ENCODE assay signal across 1 cellular context in the genomic region with DNA sequence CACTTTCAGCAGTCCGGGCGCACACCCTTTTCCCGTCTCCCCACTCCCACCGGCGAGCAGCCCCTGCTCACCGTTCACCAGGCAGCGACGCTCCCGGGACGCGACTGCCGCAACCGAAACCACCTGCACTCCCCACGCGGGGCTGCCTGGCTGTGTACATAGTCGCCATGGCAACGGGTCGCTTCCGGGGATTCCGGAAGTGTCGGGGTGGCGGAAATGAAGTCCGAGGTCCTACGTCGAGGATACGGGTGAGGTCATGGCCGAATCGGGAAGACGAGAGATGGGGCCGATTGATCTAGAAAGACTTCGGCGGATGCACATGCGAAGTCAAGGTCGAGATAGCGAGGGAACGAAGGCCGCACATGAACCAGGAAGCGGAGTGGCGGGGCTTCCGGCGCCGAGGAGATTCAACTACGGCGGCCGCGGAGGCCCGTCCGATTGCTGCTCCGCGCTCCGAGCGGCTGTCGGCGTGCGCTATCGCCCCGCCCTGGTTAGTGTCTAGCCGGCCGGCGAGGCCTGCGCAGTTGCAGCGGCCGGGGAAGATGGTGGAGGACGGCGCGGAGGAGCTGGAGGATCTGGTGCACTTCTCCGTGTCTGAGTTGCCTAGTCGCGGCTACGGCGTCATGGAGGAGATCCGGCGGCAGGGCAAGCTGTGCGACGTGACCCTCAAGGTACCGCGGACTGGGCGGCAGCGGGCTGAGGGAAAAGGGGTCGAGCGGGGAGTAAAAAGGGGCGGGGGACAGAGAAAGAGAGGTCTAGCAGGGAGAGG.
TF ChIP-seq lines count a peak whose summit lies in the region.

A gene with protein sequence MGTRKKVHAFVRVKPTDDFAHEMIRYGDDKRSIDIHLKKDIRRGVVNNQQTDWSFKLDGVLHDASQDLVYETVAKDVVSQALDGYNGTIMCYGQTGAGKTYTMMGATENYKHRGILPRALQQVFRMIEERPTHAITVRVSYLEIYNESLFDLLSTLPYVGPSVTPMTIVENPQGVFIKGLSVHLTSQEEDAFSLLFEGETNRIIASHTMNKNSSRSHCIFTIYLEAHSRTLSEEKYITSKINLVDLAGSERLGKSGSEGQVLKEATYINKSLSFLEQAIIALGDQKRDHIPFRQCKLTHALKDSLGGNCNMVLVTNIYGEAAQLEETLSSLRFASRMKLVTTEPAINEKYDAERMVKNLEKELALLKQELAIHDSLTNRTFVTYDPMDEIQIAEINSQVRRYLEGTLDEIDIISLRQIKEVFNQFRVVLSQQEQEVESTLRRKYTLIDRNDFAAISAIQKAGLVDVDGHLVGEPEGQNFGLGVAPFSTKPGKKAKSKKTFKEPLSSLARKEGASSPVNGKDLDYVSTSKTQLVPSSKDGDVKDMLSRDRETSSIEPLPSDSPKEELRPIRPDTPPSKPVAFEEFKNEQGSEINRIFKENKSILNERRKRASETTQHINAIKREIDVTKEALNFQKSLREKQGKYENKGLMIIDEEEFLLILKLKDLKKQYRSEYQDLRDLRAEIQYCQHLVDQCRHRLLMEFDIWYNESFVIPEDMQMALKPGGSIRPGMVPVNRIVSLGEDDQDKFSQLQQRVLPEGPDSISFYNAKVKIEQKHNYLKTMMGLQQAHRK (minus strand): TSS at position 376 of the 769 bp plus-strand sequence. CDS start 5,425 bp downstream, outside the sequence.
A gene (plus strand): TSS at position 521 of the 769 bp plus-strand sequence. CDS start 22 bp downstream, at position 543.

TF ChIP-seq in HepG2, 621 proteins besides CTCF, POLR2A, EP300 and RAD21 (continued from another document and continues in another):
- TF ChIP-seq, protein P1, sequence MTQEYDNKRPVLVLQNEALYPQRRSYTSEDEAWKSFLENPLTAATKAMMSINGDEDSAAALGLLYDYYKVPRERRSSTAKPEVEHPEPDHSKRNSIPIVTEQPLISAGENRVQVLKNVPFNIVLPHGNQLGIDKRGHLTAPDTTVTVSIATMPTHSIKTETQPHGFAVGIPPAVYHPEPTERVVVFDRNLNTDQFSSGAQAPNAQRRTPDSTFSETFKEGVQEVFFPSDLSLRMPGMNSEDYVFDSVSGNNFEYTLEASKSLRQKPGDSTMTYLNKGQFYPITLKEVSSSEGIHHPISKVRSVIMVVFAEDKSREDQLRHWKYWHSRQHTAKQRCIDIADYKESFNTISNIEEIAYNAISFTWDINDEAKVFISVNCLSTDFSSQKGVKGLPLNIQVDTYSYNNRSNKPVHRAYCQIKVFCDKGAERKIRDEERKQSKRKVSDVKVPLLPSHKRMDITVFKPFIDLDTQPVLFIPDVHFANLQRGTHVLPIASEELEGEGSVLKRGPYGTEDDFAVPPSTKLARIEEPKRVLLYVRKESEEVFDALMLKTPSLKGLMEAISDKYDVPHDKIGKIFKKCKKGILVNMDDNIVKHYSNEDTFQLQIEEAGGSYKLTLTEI (CRISPR knock-in tag; conservative IDR thresholded peaks at IDR 0.05): no peak
- no peak for TF ChIP-seq ZNF713 (CRISPR knock-in tag; IDR thresholded peaks at IDR 0.05)
- TF ChIP-seq, protein P2, sequence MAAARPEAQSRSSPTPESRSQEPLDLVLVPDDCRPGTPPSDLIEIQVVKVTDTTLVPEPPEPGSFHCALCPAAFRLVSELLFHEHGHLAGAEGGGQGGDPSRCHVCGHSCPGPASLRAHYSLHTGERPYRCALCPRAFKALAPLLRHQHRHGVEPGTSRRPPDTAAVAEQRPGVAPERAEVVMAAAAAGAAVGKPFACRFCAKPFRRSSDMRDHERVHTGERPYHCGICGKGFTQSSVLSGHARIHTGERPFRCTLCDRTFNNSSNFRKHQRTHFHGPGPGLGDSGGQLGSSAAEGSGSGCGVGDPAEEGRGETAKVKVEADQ (CRISPR knock-in tag; IDR thresholded peaks at IDR 0.05; ENCODE audit: borderline replicate concordance): peak; percentile 92; the same call in 1 of the 2 replicates
- 0 out of 2 replicates have a peak, but pooled peaks have one; percentile 37 for TF ChIP-seq ZNF557 (CRISPR knock-in tag; IDR thresholded peaks at IDR 0.05)
- TF ChIP-seq, protein P3, sequence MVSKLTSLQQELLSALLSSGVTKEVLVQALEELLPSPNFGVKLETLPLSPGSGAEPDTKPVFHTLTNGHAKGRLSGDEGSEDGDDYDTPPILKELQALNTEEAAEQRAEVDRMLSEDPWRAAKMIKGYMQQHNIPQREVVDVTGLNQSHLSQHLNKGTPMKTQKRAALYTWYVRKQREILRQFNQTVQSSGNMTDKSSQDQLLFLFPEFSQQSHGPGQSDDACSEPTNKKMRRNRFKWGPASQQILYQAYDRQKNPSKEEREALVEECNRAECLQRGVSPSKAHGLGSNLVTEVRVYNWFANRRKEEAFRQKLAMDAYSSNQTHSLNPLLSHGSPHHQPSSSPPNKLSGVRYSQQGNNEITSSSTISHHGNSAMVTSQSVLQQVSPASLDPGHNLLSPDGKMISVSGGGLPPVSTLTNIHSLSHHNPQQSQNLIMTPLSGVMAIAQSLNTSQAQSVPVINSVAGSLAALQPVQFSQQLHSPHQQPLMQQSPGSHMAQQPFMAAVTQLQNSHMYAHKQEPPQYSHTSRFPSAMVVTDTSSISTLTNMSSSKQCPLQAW (CRISPR knock-in tag; IDR thresholded peaks at IDR 0.05): peak; percentile 96
- TF ChIP-seq HOXA5 (CRISPR knock-in tag; IDR thresholded peaks at IDR 0.05): no peak
- TF ChIP-seq HMG20A (CRISPR knock-in tag; IDR thresholded peaks at IDR 0.05; ENCODE audit: borderline replicate concordance): peak; percentile 28; the same call in 1 of the 2 replicates
- peak; percentile 72 for TF ChIP-seq ZNF605 (CRISPR knock-in tag; IDR thresholded peaks at IDR 0.05)
- TF ChIP-seq ZNF350 (CRISPR knock-in tag; IDR thresholded peaks at IDR 0.05; ENCODE audit: borderline replicate concordance, low read depth): peak; percentile 93
- TF ChIP-seq NR2F2 (IDR thresholded peaks at IDR 0.05; ENCODE audit: borderline replicate concordance, low read depth): peak; percentile 65; the same call in 1 of the 2 replicates
- TF ChIP-seq PAWR (CRISPR knock-in tag; IDR thresholded peaks at IDR 0.05; ENCODE audit: borderline replicate concordance): 0 out of 2 replicates have a peak, but pooled peaks have one; percentile 73
- TF ChIP-seq, protein P4, sequence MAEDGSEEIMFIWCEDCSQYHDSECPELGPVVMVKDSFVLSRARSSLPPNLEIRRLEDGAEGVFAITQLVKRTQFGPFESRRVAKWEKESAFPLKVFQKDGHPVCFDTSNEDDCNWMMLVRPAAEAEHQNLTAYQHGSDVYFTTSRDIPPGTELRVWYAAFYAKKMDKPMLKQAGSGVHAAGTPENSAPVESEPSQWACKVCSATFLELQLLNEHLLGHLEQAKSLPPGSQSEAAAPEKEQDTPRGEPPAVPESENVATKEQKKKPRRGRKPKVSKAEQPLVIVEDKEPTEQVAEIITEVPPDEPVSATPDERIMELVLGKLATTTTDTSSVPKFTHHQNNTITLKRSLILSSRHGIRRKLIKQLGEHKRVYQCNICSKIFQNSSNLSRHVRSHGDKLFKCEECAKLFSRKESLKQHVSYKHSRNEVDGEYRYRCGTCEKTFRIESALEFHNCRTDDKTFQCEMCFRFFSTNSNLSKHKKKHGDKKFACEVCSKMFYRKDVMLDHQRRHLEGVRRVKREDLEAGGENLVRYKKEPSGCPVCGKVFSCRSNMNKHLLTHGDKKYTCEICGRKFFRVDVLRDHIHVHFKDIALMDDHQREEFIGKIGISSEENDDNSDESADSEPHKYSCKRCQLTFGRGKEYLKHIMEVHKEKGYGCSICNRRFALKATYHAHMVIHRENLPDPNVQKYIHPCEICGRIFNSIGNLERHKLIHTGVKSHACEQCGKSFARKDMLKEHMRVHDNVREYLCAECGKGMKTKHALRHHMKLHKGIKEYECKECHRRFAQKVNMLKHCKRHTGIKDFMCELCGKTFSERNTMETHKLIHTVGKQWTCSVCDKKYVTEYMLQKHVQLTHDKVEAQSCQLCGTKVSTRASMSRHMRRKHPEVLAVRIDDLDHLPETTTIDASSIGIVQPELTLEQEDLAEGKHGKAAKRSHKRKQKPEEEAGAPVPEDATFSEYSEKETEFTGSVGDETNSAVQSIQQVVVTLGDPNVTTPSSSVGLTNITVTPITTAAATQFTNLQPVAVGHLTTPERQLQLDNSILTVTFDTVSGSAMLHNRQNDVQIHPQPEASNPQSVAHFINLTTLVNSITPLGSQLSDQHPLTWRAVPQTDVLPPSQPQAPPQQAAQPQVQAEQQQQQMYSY (CRISPR knock-in tag; IDR thresholded peaks at IDR 0.05): peak; percentile 26; the same call in 1 of the 2 replicates
- TF ChIP-seq ZNF737 (CRISPR knock-in tag; IDR thresholded peaks at IDR 0.05; ENCODE audit: borderline replicate concordance): 0 out of 2 replicates have a peak, but pooled peaks have one; percentile 62
- TF ChIP-seq ZNF205 (CRISPR knock-in tag; IDR thresholded peaks at IDR 0.05): peak; percentile 90
- TF ChIP-seq AKAP8 (CRISPR knock-in tag; IDR thresholded peaks at IDR 0.05): no peak
- TF ChIP-seq XRCC5 (optimal IDR thresholded peaks at IDR 0.05; ENCODE audit: low read length): peak; percentile 88
- TF ChIP-seq, protein P5, sequence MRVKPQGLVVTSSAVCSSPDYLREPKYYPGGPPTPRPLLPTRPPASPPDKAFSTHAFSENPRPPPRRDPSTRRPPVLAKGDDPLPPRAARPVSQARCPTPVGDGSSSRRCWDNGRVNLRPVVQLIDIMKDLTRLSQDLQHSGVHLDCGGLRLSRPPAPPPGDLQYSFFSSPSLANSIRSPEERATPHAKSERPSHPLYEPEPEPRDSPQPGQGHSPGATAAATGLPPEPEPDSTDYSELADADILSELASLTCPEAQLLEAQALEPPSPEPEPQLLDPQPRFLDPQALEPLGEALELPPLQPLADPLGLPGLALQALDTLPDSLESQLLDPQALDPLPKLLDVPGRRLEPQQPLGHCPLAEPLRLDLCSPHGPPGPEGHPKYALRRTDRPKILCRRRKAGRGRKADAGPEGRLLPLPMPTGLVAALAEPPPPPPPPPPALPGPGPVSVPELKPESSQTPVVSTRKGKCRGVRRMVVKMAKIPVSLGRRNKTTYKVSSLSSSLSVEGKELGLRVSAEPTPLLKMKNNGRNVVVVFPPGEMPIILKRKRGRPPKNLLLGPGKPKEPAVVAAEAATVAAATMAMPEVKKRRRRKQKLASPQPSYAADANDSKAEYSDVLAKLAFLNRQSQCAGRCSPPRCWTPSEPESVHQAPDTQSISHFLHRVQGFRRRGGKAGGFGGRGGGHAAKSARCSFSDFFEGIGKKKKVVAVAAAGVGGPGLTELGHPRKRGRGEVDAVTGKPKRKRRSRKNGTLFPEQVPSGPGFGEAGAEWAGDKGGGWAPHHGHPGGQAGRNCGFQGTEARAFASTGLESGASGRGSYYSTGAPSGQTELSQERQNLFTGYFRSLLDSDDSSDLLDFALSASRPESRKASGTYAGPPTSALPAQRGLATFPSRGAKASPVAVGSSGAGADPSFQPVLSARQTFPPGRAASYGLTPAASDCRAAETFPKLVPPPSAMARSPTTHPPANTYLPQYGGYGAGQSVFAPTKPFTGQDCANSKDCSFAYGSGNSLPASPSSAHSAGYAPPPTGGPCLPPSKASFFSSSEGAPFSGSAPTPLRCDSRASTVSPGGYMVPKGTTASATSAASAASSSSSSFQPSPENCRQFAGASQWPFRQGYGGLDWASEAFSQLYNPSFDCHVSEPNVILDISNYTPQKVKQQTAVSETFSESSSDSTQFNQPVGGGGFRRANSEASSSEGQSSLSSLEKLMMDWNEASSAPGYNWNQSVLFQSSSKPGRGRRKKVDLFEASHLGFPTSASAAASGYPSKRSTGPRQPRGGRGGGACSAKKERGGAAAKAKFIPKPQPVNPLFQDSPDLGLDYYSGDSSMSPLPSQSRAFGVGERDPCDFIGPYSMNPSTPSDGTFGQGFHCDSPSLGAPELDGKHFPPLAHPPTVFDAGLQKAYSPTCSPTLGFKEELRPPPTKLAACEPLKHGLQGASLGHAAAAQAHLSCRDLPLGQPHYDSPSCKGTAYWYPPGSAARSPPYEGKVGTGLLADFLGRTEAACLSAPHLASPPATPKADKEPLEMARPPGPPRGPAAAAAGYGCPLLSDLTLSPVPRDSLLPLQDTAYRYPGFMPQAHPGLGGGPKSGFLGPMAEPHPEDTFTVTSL (CRISPR knock-in tag; IDR thresholded peaks at IDR 0.05; ENCODE audit: borderline replicate concordance): no peak
- TF ChIP-seq ETV5 (CRISPR knock-in tag; IDR thresholded peaks at IDR 0.05; ENCODE audit: borderline replicate concordance): peak; percentile 99
- TF ChIP-seq ZNF253 (CRISPR knock-in tag; IDR thresholded peaks at IDR 0.05; ENCODE audit: borderline replicate concordance): no peak
- TF ChIP-seq, protein P6, sequence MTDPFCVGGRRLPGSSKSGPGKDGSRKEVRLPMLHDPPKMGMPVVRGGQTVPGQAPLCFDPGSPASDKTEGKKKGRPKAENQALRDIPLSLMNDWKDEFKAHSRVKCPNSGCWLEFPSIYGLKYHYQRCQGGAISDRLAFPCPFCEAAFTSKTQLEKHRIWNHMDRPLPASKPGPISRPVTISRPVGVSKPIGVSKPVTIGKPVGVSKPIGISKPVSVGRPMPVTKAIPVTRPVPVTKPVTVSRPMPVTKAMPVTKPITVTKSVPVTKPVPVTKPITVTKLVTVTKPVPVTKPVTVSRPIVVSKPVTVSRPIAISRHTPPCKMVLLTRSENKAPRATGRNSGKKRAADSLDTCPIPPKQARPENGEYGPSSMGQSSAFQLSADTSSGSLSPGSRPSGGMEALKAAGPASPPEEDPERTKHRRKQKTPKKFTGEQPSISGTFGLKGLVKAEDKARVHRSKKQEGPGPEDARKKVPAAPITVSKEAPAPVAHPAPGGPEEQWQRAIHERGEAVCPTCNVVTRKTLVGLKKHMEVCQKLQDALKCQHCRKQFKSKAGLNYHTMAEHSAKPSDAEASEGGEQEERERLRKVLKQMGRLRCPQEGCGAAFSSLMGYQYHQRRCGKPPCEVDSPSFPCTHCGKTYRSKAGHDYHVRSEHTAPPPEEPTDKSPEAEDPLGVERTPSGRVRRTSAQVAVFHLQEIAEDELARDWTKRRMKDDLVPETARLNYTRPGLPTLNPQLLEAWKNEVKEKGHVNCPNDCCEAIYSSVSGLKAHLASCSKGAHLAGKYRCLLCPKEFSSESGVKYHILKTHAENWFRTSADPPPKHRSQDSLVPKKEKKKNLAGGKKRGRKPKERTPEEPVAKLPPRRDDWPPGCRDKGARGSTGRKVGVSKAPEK (CRISPR knock-in tag; IDR thresholded peaks at IDR 0.05; ENCODE audit: borderline replicate concordance): no peak
- TF ChIP-seq, protein P7, sequence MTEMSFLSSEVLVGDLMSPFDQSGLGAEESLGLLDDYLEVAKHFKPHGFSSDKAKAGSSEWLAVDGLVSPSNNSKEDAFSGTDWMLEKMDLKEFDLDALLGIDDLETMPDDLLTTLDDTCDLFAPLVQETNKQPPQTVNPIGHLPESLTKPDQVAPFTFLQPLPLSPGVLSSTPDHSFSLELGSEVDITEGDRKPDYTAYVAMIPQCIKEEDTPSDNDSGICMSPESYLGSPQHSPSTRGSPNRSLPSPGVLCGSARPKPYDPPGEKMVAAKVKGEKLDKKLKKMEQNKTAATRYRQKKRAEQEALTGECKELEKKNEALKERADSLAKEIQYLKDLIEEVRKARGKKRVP (CRISPR knock-in tag; IDR thresholded peaks at IDR 0.05): peak in 1 of 2 experiments; percentile 68; a peak in 2 of 4 replicates
- peak; percentile 65; the same call in 1 of the 2 replicates for TF ChIP-seq ZNF343 (CRISPR knock-in tag; IDR thresholded peaks at IDR 0.05)
- peak; percentile 89; the same call in 1 of the 2 replicates for TF ChIP-seq KDM3A (CRISPR knock-in tag; IDR thresholded peaks at IDR 0.05; ENCODE audit: low read depth)
- peak; percentile 56; the same call in 1 of the 2 replicates for TF ChIP-seq ZBTB3 (CRISPR knock-in tag; IDR thresholded peaks at IDR 0.05; ENCODE audit: borderline replicate concordance, low read depth)
- TF ChIP-seq MEIS1 (CRISPR knock-in tag; IDR thresholded peaks at IDR 0.05; ENCODE audit: borderline replicate concordance): peak; percentile 57; the same call in 1 of the 2 replicates
- TF ChIP-seq SPEN (CRISPR knock-in tag; IDR thresholded peaks at IDR 0.05; ENCODE audit: low read depth): peak; percentile 94
